Comparison of ENCODE assay signal across 11 cellular contexts in the genomic region with DNA sequence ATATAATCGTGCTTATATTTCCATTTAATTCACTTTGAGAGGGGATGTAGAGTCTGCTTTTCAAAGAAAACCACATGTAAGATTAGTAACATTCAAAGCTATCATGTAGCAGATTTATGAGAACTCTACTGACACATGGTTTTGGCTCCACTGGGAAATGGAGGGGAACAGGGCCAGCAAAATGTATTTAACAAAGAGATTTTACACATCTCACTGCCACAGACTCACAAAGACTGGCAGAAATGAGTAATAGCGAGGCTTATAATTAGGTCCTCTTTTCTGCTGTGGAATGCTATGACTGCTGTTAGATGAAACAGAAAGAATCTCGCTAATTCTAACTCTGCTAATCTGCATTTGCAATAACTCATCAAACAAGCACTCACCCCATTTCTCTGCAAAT. TPM values are rescaled to one million over a fixed set of nuclear protein-coding genes. Genes with fewer than 3 reads are reported as not detected.
A peak's percentile ranks its signal among the peaks of the same experiment; 100 is the strongest.
DNase-seq lines count a peak whose midpoint lies in the region; ATAC-seq, FAIRE-seq and TF ChIP-seq lines count a peak whose summit lies in the region.
"Had no signal": no experiment of that assay in that cellular context is flagged by ENCODE, and none has a peak within 500 bp of the region (broad histone marks: within the 10 kb centered on the region; RNA-seq: fewer than 3 reads in every experiment).

No MANE protein-coding gene starts in this region.

- 32 to 59% (median 47%) methylated on average over 3 of the region's 3 CpGs for WGBS in stomach, 5 donors

- no peak for FAIRE-seq in GM19239 (lab: Jason Lieb, UNC)
- FAIRE-seq: endometrium had no signal

- peak overlapping the region in 1 of 2 donors; percentile 21 for H3K4me3 Mint-ChIP-seq in activated T-cell treated with anti-CD3 and anti-CD28 coated beads, Interleukin-2, amount 50 U/mL, for 72 hours

- TF ChIP-seq CTCF in stomach (IDR thresholded peaks at IDR 0.05): no peak

- H3K27me3 ChIP-seq in stomach: no peaks in the 10 kb centered on the region

- peak overlapping the region; percentile 28 for H3K27ac Mint-ChIP-seq in activated T-cell treated with anti-CD3 and anti-CD28 coated beads, Interleukin-2, amount 50 U/mL, for 72 hours

- TF ChIP-seq EP300 in stomach (IDR thresholded peaks at IDR 0.05): no peak

- intact Hi-C loops in stomach (cut with DNase I; ENCODE audit: low total_unique reads): no loop called here

- H3K36me3 Mint-ChIP-seq in activated T-cell treated with anti-CD3 and anti-CD28 coated beads, Interleukin-2, amount 50 U/mL, for 72 hours (ENCODE audit: insufficient read depth in 2 of 2): peaks cover 1 to 6% of the 10 kb centered on the region in 2 donors

- no peak overlapping the region for H3K4me3 ChIP-seq in stomach

- H3K27ac ChIP-seq in stomach: peak overlapping the region in 4 of 5 donors; percentile 22 to 100 (median 58)
- H3K27ac ChIP-seq: C4-2B had no signal

- H3K9me3 ChIP-seq in stomach: no peaks in the 10 kb centered on the region

- DNase-seq in activated T-cell treated with anti-CD3 and anti-CD28 coated beads, Interleukin-2, amount 50 U/mL, for 72 hours: no peak
- DNase-seq in activated T-cell treated with anti-CD3 and anti-CD28 coated beads, Interleukin-2, amount 50 U/mL, for 1 hour: no peak
- DNase-seq in astrocyte of the hippocampus (ENCODE audit: low read depth, low spot score) (peak; percentile 80), stomach (no peak), GM19239 (ENCODE audit: insufficient read length, low spot score) (no peak), medulla oblongata (ENCODE audit: extremely low spot score) (no peak)
- DNase-seq: activated CD4-positive, alpha-beta T cell treated with anti-CD3 and anti-CD28 coated beads, Interleukin-2, amount 50 U/mL, for 4 hours had no signal

- H3K9me3 Mint-ChIP-seq in activated T-cell treated with anti-CD3 and anti-CD28 coated beads, Interleukin-2, amount 50 U/mL, for 72 hours: no peaks in the 10 kb centered on the region

- ATAC-seq in activated T-cell treated with anti-CD3 and anti-CD28 coated beads, Interleukin-2, amount 50 U/mL, for 72 hours (replicated peaks in 1 of 2): no peak
- peak; percentile 22 for ATAC-seq in HG02852 (IDR thresholded peaks at IDR 0.05; ENCODE audit: unreplicated experiment)
- ATAC-seq in HG03108 (IDR thresholded peaks at IDR 0.05; ENCODE audit: unreplicated experiment): no peak

- no peaks in the 10 kb centered on the region for H3K27me3 Mint-ChIP-seq in activated T-cell treated with anti-CD3 and anti-CD28 coated beads, Interleukin-2, amount 50 U/mL, for 72 hours (ENCODE audit: low read depth)

- peaks cover 36 to 85% (median 61%) of the 10 kb centered on the region in 4 donors for H3K4me1 ChIP-seq in stomach

- H3K36me3 ChIP-seq in stomach: peaks cover 0 to 36% (median 17%) of the 10 kb centered on the region in 4 donors

- TF ChIP-seq POLR2A in stomach (IDR thresholded peaks at IDR 0.05): no peak

- H3K4me1 Mint-ChIP-seq in activated T-cell treated with anti-CD3 and anti-CD28 coated beads, Interleukin-2, amount 50 U/mL, for 72 hours (ENCODE audit: low read depth): peaks cover 51% of the 10 kb centered on the region

RNA-seq across cellular contexts. Expression of a gene that starts 4.5 kb away (rescaled TPM):
- 10 to 100 TPM; 55.9 to 61.6 TPM for total RNA-seq in activated T-cell treated with anti-CD3 and anti-CD28 coated beads, Interleukin-2, amount 50 U/mL, for 72 hours
- total RNA-seq in stomach: 100 to 1,000 TPM in 2 of 5 donors, 10 to 100 TPM in 2, 1 to 10 TPM in 1; 9.3 to 184 (median 66.9) TPM
- polyA plus RNA-seq in stomach: 100 to 1,000 TPM in 2 of 3 donors, 10 to 100 TPM in 1; 52.6 to 161 (median 150) TPM
